Comparison of ENCODE assay signal across 1 cellular context in the genomic region with DNA sequence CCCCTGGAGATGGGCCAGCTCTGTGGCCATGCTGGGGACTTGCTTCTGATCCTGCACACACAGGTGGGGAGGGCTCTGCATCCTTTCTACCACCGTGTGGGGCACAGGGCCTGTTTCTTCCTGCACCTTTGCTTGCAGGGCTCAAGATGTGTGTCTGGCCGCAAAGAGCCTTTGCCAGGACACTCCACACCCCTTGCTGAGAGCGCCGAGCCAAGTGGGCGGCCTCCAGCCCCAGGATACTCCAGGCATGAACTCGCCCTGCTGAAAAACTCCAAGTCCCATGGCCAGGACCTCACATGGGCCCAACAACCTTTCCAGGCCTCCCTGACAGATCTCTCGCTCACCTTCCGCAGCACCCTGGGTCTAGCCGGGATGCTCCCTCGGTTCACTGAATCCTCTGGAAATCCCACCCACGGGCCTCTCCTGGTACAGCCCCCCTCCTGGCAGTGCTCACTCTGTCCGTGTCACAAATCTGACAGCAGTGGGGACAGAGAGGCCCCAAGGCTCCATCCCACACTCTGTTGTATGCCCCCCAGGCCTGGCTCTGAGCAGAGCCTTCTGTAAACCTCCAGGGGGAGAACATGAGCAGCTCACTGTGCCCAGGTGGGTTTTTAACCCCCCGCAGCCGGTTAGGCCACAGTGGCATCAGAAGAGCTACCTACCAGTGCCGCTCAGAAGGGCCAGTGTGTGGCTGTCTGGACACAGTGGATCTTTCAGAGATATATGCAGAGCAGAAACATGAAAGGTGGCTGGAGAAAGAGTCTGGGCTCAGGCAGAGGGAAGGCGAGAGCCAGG.
TF ChIP-seq lines count a peak whose summit lies in the region.

No MANE protein-coding gene starts in this region.

TF ChIP-seq in HCT116, 20 proteins besides CTCF, POLR2A, EP300 and RAD21 (continued from another document):
- TF ChIP-seq, protein P1, sequence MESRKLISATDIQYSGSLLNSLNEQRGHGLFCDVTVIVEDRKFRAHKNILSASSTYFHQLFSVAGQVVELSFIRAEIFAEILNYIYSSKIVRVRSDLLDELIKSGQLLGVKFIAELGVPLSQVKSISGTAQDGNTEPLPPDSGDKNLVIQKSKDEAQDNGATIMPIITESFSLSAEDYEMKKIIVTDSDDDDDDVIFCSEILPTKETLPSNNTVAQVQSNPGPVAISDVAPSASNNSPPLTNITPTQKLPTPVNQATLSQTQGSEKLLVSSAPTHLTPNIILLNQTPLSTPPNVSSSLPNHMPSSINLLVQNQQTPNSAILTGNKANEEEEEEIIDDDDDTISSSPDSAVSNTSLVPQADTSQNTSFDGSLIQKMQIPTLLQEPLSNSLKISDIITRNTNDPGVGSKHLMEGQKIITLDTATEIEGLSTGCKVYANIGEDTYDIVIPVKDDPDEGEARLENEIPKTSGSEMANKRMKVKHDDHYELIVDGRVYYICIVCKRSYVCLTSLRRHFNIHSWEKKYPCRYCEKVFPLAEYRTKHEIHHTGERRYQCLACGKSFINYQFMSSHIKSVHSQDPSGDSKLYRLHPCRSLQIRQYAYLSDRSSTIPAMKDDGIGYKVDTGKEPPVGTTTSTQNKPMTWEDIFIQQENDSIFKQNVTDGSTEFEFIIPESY (IDR thresholded peaks at IDR 0.05; ENCODE audit: extremely low read depth, insufficient replicate concordance, low read length) = no peak
- TF ChIP-seq SRF (IDR thresholded peaks at IDR 0.05; ENCODE audit: low read depth) = no peak
- TF ChIP-seq POLR2AphosphoS5 (IDR thresholded peaks at IDR 0.05; ENCODE audit: low read depth, low read length) = no peak
- TF ChIP-seq EZH2phosphoT487 (IDR thresholded peaks at IDR 0.05; ENCODE audit: borderline replicate concordance) = no peak
- TF ChIP-seq EZH2 (IDR thresholded peaks at IDR 0.05) = no peak
- no peak for TF ChIP-seq SP1 (IDR thresholded peaks at IDR 0.05; ENCODE audit: low read depth)
- no peak for TF ChIP-seq SIN3A (IDR thresholded peaks at IDR 0.05; ENCODE audit: low read depth)
- TF ChIP-seq YY1 (IDR thresholded peaks at IDR 0.05; ENCODE audit: extremely low read depth, insufficient replicate concordance, low read depth, low read length) = no peak
